In the genomic region with DNA sequence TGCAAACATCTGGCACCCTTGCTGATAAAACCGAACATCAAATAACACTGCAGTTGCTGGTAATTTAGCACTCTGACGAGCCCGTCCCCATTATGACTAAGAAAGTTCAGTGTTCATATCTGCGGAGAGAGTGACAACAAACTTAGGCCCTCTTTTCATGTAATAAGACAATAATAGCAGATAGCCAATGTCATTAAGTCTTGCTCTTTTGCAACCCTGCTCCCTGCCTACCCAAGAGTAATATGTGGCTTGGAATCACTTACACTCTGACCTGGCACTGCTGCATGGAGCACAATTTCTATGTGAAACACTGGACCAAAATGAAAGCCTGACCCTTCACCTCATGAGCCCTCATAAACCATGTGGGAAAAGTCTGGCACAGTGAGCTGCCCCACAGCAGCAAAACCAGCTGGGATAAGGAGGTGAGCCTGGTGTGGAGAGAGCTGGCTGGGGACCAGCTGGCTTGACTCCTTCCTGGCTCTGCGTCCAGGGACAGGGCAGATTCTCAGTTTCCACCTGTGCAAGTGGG, we compare ENCODE assay signal across 10 cellular contexts.
DNase-seq lines count a peak whose midpoint lies in the region; ATAC-seq and TF ChIP-seq lines count a peak whose summit lies in the region.
"Had no signal": no experiment of that assay in that cellular context is flagged by ENCODE, and none has a peak within 500 bp of the region (broad histone marks: within the 10 kb centered on the region; RNA-seq: fewer than 3 reads in every experiment).

No MANE protein-coding gene starts in this region.

- peak; percentile 57 for ATAC-seq in SK-N-SH treated with all-trans-retinoic acid at 6 μM for 48 hours
- ATAC-seq in psoas muscle = peak; percentile 87 to 89 (median 88)
- no peak for ATAC-seq in GM18858 (IDR thresholded peaks at IDR 0.05; ENCODE audit: unreplicated experiment)
- no peak for ATAC-seq in HG02588 (IDR thresholded peaks at IDR 0.05; ENCODE audit: unreplicated experiment)

- WGBS in psoas muscle, 3 donors = 17 to 34% (median 22%) methylated on average over 5 of the region's 5 CpGs

- H3K4me3 ChIP-seq in cardiac muscle cell (no peak overlapping the region), psoas muscle (no peak overlapping the region)
- H3K4me3 ChIP-seq: suprapubic skin had no signal

- no peaks in the 10 kb centered on the region for H3K9me3 ChIP-seq in cardiac muscle cell (ENCODE audit: low read depth)
- H3K9me3 ChIP-seq in psoas muscle = no peaks in the 10 kb centered on the region
- H3K9me3 ChIP-seq: suprapubic skin had no signal

- no peaks in the 10 kb centered on the region for H3K36me3 ChIP-seq in cardiac muscle cell
- peaks cover 0 to 11% of the 10 kb centered on the region in 2 donors for H3K36me3 ChIP-seq in psoas muscle (ENCODE audit: insufficient read depth in 1 of 2, low read depth in 1 of 2)

- intact Hi-C loops in psoas muscle (cut with DNase I) = loop anchor here (5.0 kb wide), 2 partner anchors 34 to 41 kb away; no protein-coding TSS in a partner anchor

- H3K27ac ChIP-seq in cardiac muscle cell = peak overlapping the region; percentile 40
- peak overlapping the region; percentile 74 for H3K27ac ChIP-seq in psoas muscle
- H3K27ac ChIP-seq: suprapubic skin had no signal

- no peak for TF ChIP-seq CTCF in cardiac muscle cell (IDR thresholded peaks at IDR 0.05; ENCODE audit: low read depth, low read length)
- TF ChIP-seq CTCF in psoas muscle (IDR thresholded peaks at IDR 0.05) = no peak
- no peak for TF ChIP-seq CTCF in GM10266 (IDR thresholded peaks at IDR 0.05; ENCODE audit: control insufficient read depth, insufficient read depth, low read depth, missing control alignments)

- peak; percentile 74 for DNase-seq in G401 (ENCODE audit: low spot score)
- peak in 1 of 2 donors; percentile 56 for DNase-seq in cardiac muscle cell (ENCODE audit: low read depth in 1 of 2, low spot score in 1 of 2)
- peak; percentile 69 to 91 for DNase-seq in psoas muscle
- no peak for DNase-seq in GM10266 (ENCODE audit: extremely low spot score)
- DNase-seq in NAMALWA (ENCODE audit: low spot score) = no peak
- DNase-seq: erythroblast had no signal

- in situ Hi-C loops in G401 (cut with HindIII; ENCODE audit: low sequenced_read_pairs) = no loop called here

- H3K4me1 ChIP-seq in cardiac muscle cell (ENCODE audit: low read depth) = peaks cover 13% of the 10 kb centered on the region
- peaks cover 58% of the 10 kb centered on the region for H3K4me1 ChIP-seq in psoas muscle

- H3K27me3 ChIP-seq in cardiac muscle cell (no peaks in the 10 kb centered on the region), psoas muscle (ENCODE audit: insufficient read depth in 3 of 3, low read length in 2 of 3) (no peaks in the 10 kb centered on the region)
- H3K27me3 ChIP-seq: suprapubic skin had no signal

TF ChIP-seq in SK-N-SH treated with all-trans-retinoic acid at 6 μM for 48 hours, 23 proteins besides CTCF, POLR2A, EP300 and RAD21:
- TF ChIP-seq, protein P1, sequence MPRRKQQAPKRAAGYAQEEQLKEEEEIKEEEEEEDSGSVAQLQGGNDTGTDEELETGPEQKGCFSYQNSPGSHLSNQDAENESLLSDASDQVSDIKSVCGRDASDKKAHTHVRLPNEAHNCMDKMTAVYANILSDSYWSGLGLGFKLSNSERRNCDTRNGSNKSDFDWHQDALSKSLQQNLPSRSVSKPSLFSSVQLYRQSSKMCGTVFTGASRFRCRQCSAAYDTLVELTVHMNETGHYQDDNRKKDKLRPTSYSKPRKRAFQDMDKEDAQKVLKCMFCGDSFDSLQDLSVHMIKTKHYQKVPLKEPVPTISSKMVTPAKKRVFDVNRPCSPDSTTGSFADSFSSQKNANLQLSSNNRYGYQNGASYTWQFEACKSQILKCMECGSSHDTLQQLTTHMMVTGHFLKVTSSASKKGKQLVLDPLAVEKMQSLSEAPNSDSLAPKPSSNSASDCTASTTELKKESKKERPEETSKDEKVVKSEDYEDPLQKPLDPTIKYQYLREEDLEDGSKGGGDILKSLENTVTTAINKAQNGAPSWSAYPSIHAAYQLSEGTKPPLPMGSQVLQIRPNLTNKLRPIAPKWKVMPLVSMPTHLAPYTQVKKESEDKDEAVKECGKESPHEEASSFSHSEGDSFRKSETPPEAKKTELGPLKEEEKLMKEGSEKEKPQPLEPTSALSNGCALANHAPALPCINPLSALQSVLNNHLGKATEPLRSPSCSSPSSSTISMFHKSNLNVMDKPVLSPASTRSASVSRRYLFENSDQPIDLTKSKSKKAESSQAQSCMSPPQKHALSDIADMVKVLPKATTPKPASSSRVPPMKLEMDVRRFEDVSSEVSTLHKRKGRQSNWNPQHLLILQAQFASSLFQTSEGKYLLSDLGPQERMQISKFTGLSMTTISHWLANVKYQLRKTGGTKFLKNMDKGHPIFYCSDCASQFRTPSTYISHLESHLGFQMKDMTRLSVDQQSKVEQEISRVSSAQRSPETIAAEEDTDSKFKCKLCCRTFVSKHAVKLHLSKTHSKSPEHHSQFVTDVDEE (CRISPR knock-in tag; IDR thresholded peaks at IDR 0.05) = no peak
- no peak for TF ChIP-seq ZNF70 (CRISPR knock-in tag; IDR thresholded peaks at IDR 0.05)
- no peak for TF ChIP-seq OSR1 (CRISPR knock-in tag; IDR thresholded peaks at IDR 0.05)
- TF ChIP-seq ARNTL (CRISPR knock-in tag; IDR thresholded peaks at IDR 0.05; ENCODE audit: borderline replicate concordance, low read depth) = no peak
- no peak for TF ChIP-seq ESRRG (CRISPR knock-in tag; IDR thresholded peaks at IDR 0.05)
- no peak for TF ChIP-seq ZC3H10 (CRISPR knock-in tag; IDR thresholded peaks at IDR 0.05)
- no peak for TF ChIP-seq RARB (CRISPR knock-in tag; IDR thresholded peaks at IDR 0.05)
- TF ChIP-seq TCF4 (CRISPR knock-in tag; IDR thresholded peaks at IDR 0.05; ENCODE audit: borderline replicate concordance) = no peak; the same call in 1 of the 2 replicates
- TF ChIP-seq, protein P2, sequence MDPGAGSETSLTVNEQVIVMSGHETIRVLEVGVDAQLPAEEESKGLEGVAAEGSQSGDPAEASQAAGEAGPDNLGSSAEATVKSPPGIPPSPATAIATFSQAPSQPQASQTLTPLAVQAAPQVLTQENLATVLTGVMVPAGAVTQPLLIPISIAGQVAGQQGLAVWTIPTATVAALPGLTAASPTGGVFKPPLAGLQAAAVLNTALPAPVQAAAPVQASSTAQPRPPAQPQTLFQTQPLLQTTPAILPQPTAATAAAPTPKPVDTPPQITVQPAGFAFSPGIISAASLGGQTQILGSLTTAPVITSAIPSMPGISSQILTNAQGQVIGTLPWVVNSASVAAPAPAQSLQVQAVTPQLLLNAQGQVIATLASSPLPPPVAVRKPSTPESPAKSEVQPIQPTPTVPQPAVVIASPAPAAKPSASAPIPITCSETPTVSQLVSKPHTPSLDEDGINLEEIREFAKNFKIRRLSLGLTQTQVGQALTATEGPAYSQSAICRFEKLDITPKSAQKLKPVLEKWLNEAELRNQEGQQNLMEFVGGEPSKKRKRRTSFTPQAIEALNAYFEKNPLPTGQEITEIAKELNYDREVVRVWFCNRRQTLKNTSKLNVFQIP (CRISPR knock-in tag; IDR thresholded peaks at IDR 0.05; ENCODE audit: borderline replicate concordance, low read depth) = no peak
- TF ChIP-seq PPARA (CRISPR knock-in tag; IDR thresholded peaks at IDR 0.05; ENCODE audit: borderline replicate concordance) = no peak
- TF ChIP-seq, protein P3, sequence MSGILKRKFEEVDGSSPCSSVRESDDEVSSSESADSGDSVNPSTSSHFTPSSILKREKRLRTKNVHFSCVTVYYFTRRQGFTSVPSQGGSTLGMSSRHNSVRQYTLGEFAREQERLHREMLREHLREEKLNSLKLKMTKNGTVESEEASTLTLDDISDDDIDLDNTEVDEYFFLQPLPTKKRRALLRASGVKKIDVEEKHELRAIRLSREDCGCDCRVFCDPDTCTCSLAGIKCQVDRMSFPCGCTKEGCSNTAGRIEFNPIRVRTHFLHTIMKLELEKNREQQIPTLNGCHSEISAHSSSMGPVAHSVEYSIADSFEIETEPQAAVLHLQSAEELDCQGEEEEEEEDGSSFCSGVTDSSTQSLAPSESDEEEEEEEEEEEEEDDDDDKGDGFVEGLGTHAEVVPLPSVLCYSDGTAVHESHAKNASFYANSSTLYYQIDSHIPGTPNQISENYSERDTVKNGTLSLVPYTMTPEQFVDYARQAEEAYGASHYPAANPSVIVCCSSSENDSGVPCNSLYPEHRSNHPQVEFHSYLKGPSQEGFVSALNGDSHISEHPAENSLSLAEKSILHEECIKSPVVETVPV (CRISPR knock-in tag; IDR thresholded peaks at IDR 0.05) = no peak
- no peak for TF ChIP-seq ZNF8 (CRISPR knock-in tag; IDR thresholded peaks at IDR 0.05)
- TF ChIP-seq ZFP30 (CRISPR knock-in tag; IDR thresholded peaks at IDR 0.05) = no peak
- TF ChIP-seq ZNF565 (CRISPR knock-in tag; conservative IDR thresholded peaks at IDR 0.05; ENCODE audit: low read depth) = no peak
- TF ChIP-seq ISL1 (CRISPR knock-in tag; IDR thresholded peaks at IDR 0.05) = no peak
- TF ChIP-seq, protein P4, sequence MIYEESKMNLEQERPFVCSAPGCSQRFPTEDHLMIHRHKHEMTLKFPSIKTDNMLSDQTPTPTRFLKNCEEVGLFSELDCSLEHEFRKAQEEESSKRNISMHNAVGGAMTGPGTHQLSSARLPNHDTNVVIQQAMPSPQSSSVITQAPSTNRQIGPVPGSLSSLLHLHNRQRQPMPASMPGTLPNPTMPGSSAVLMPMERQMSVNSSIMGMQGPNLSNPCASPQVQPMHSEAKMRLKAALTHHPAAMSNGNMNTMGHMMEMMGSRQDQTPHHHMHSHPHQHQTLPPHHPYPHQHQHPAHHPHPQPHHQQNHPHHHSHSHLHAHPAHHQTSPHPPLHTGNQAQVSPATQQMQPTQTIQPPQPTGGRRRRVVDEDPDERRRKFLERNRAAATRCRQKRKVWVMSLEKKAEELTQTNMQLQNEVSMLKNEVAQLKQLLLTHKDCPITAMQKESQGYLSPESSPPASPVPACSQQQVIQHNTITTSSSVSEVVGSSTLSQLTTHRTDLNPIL (CRISPR knock-in tag; IDR thresholded peaks at IDR 0.05; ENCODE audit: low read depth) = no peak
- TF ChIP-seq TOX (CRISPR knock-in tag; IDR thresholded peaks at IDR 0.05; ENCODE audit: borderline replicate concordance) = no peak
- no peak for TF ChIP-seq GLIS3 (CRISPR knock-in tag; IDR thresholded peaks at IDR 0.05)
- no peak for TF ChIP-seq SNAI2 (CRISPR knock-in tag; IDR thresholded peaks at IDR 0.05)
- TF ChIP-seq BACH2 (CRISPR knock-in tag; IDR thresholded peaks at IDR 0.05; ENCODE audit: borderline replicate concordance) = no peak

Comparison
In these comparisons a context has a peak if more than half of its experiments do, and no peak if none do; other contexts are left out.
1. DNase-seq: peak in G401 (single experiment) and psoas muscle (2 of 2); none in GM10266 (single experiment) and NAMALWA (single experiment).
2. ATAC-seq: peak in SK-N-SH treated with all-trans-retinoic acid at 6 μM for 48 hours (single experiment) and psoas muscle (4 of 4); none in GM18858 (single experiment) and HG02588 (single experiment).